In the genomic region with DNA sequence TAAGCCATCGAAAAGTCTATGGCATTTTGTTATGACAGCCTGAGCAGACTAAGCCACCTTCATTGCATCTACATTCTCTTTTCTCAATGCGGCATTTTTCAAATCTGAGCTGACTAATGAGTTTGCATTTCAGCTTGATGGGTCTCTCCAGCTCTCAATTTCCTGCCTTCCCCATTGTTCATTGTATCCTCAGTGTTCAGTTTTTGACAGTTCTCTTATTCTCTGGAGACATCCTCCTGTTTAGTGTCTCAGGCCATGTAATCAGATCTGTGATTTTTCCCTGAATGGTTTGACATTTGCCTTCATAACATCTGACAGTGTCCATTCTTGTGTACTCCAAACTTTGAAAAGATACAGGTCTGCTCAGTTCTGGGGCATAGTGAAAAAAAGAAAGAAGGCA, we compare ENCODE assay signal across 27 cellular contexts. TPM values are rescaled to one million over a fixed set of nuclear protein-coding genes. Genes with fewer than 3 reads are reported as not detected.
DNase-seq lines count a peak whose midpoint lies in the region; TF ChIP-seq lines count a peak whose summit lies in the region.
"Had no signal": no experiment of that assay in that cellular context is flagged by ENCODE, and none has a peak within 500 bp of the region (broad histone marks: within the 10 kb centered on the region; RNA-seq: fewer than 3 reads in every experiment).

No MANE protein-coding gene starts in this region.

- H3K36me3 ChIP-seq in ascending aorta (no peaks in the 10 kb centered on the region), sigmoid colon (no peaks in the 10 kb centered on the region), hepatocyte (replicated peaks; ENCODE audit: insufficient read depth, low read depth) (no peaks in the 10 kb centered on the region)
- H3K36me3 ChIP-seq: BLaER1, left lung, tibial nerve had no signal

- no peak for TF ChIP-seq EP300 in sigmoid colon (IDR thresholded peaks at IDR 0.05)

- H3K27me3 ChIP-seq in ascending aorta, result no peaks in the 10 kb centered on the region
- no peaks in the 10 kb centered on the region for H3K27me3 ChIP-seq in sigmoid colon
- no peaks in the 10 kb centered on the region for H3K27me3 ChIP-seq in hepatocyte
- H3K27me3 ChIP-seq: BLaER1, left lung, tibial nerve had no signal

- H3K4me1 ChIP-seq in ascending aorta, result no peaks in the 10 kb centered on the region
- H3K4me1 ChIP-seq in sigmoid colon, result peaks cover 0 to 3% (median under 1%) of the 10 kb centered on the region in 4 donors
- peaks cover 12% of the 10 kb centered on the region for H3K4me1 ChIP-seq in hepatocyte (ENCODE audit: insufficient read depth)

- H2AFZ ChIP-seq in hepatocyte, result no peak overlapping the region

- no peak for TF ChIP-seq POLR2A in sigmoid colon (IDR thresholded peaks at IDR 0.05)

- intact Hi-C loops in ascending aorta (cut with DNase I) (no loop called here), sigmoid colon (cut with DNase I) (no loop called here)

- no peaks in the 10 kb centered on the region for H3K9me2 ChIP-seq in hepatocyte (replicated peaks; ENCODE audit: insufficient read depth)

- H3K4me3 ChIP-seq in ascending aorta (no peak overlapping the region), sigmoid colon (no peak overlapping the region), hepatocyte (no peak overlapping the region)
- H3K4me3 ChIP-seq: BLaER1, left lung, smooth muscle cell, tibial nerve had no signal

- no peak overlapping the region for H3K27ac ChIP-seq in ascending aorta
- no peak overlapping the region for H3K27ac ChIP-seq in sigmoid colon
- H3K27ac ChIP-seq in hepatocyte, result no peak overlapping the region
- H3K27ac ChIP-seq: BLaER1, left lung had no signal

- H3K9me3 ChIP-seq in ascending aorta (no peaks in the 10 kb centered on the region), sigmoid colon (no peaks in the 10 kb centered on the region), hepatocyte (ENCODE audit: low read depth) (no peaks in the 10 kb centered on the region)
- H3K9me3 ChIP-seq: BLaER1, left lung, tibial nerve had no signal

- no peak for TF ChIP-seq CTCF in ascending aorta (IDR thresholded peaks at IDR 0.05)
- no peak for TF ChIP-seq CTCF in sigmoid colon (IDR thresholded peaks at IDR 0.05)
- no peak for TF ChIP-seq CTCF in hepatocyte (IDR thresholded peaks at IDR 0.05; ENCODE audit: poor library complexity)

- 85 to 94% methylated on average over 2 of the region's 2 CpGs for WGBS in sigmoid colon, 2 donors
- WGBS in hepatocyte (ENCODE audit: low lambda C conversion rate, missing lambda C conversion rate), result 75% methylated on average over 2 of the region's 2 CpGs

- no peaks in the 10 kb centered on the region for H4K20me1 ChIP-seq in hepatocyte (ENCODE audit: insufficient read depth, poor library complexity, severe bottlenecking)
- H4K20me1 ChIP-seq: BLaER1 had no signal

- no peaks in the 10 kb centered on the region for H3K79me2 ChIP-seq in hepatocyte

- no peak overlapping the region for H3K4me2 ChIP-seq in hepatocyte
- H3K4me2 ChIP-seq: BLaER1, smooth muscle cell had no signal

- DNase-seq in HT1080 (ENCODE audit: low read depth), result peak; percentile 57
- peak; percentile 92 for DNase-seq in SK-MEL-5 (ENCODE audit: low read depth, low spot score)
- DNase-seq in globus pallidus (ENCODE audit: low spot score), result peak; percentile 55
- peak; percentile 43 for DNase-seq in retina
- no peak for DNase-seq in ascending aorta (ENCODE audit: low spot score in 2 of 2)
- no peak for DNase-seq in sigmoid colon
- DNase-seq in hepatocyte (ENCODE audit: low spot score), result no peak
- DNase-seq: activated CD4-positive, alpha-beta T cell treated with anti-CD3 and anti-CD28 coated beads, Interleukin-2, amount 10 ng/mL, durations not matched to agents 7 days and 5 days; activated CD8-positive, alpha-beta memory T cell treated with anti-CD3 and anti-CD28 coated beads, Interleukin-2, amount 10 ng/mL, durations not matched to agents 7 days and 5 days; activated naive CD4-positive, alpha-beta T cell treated with Interleukin-2 at 50 U/mL for 16 hours; activated T-cell treated with anti-CD3 and anti-CD28 coated beads, Interleukin-2, amount 50 U/mL, for 72 hours; DMS53; effector CD4-positive, alpha-beta T cell; erythroblast; foreskin fibroblast; H7; left lung; naive B cell; NCI-H1048; NCI-H1694; stimulated activated CD4-positive, alpha-beta T cell treated with anti-CD3 and anti-CD28 coated beads, Interleukin-1b, Interleukin-23, amount 100 ng/mL, for 48 hours; stimulated activated CD8-positive, alpha-beta memory T cell treated with anti-CD3 and anti-CD28 coated beads, Interleukin-4, amount 100 ng/mL, for 48 hours; stimulated activated naive CD8-positive, alpha-beta T cell treated with anti-CD3 and anti-CD28 coated beads, Interleukin-15, amount 100 ng/mL, for 72 hours; T1000 had no signal

- in situ Hi-C loops in SK-MEL-5 (cut with HindIII; ENCODE audit: low pct_unique_long_range_greater_than_20kb, low sequenced_read_pairs), result no loop called here

RNA-seq across cellular contexts. Expression of gene MCM3, which starts 27.9 kb away (rescaled TPM):
- 138 and 139 TPM in 2 replicates for total RNA-seq in HT1080 (2014; rRNA removed; shearing (Covaris generic))
- 87.5 and 90.1 TPM in 2 replicates for polyA plus RNA-seq in HT1080 (2015; cell fraction: cytosol; rRNA removed)
- polyA plus RNA-seq in HT1080 (2015; cell fraction: nucleus; rRNA removed), result 193 and 194 TPM in 2 replicates
- 109 and 113 TPM in 2 replicates for total RNA-seq in SK-MEL-5 (2014; rRNA removed; shearing (Covaris generic))
- 115 and 124 TPM in 2 replicates for polyA plus RNA-seq in SK-MEL-5 (2015; cell fraction: cytosol; rRNA removed)
- polyA plus RNA-seq in SK-MEL-5 (2015; cell fraction: nucleus; rRNA removed), result 141 and 154 TPM in 2 replicates
- total RNA-seq in ascending aorta (44.6 TPM), sigmoid colon (10 to 100 TPM; 31.0 to 36.8 (median 32.8) TPM), hepatocyte (36.4 and 40.7 TPM in 2 replicates)
- polyA plus RNA-seq in sigmoid colon (10 to 100 TPM; 13.2 to 54.7 (median 16.6) TPM), hepatocyte (32.6 and 33.8 TPM in 2 replicates)

RNA-seq across cellular contexts. Expression of gene PAQR8, which starts 49.5 kb away (rescaled TPM):
- total RNA-seq in HT1080 (2014; rRNA removed; shearing (Covaris generic)), result 2.1 and 2.5 TPM in 2 replicates
- 4.2 and 4.6 TPM in 2 replicates for polyA plus RNA-seq in HT1080 (2015; cell fraction: cytosol; rRNA removed)
- 2.6 TPM in 2 replicates for polyA plus RNA-seq in HT1080 (2015; cell fraction: nucleus; rRNA removed)
- total RNA-seq in SK-MEL-5 (2014; rRNA removed; shearing (Covaris generic)), result 25.7 and 25.8 TPM in 2 replicates
- polyA plus RNA-seq in SK-MEL-5 (2015; cell fraction: cytosol; rRNA removed), result 27.8 and 34.8 TPM in 2 replicates
- 8.2 and 9.4 TPM in 2 replicates for polyA plus RNA-seq in SK-MEL-5 (2015; cell fraction: nucleus; rRNA removed)
- total RNA-seq in ascending aorta, result 6.1 TPM
- 10 to 100 TPM; 12.2 to 17.4 (median 13.8) TPM for total RNA-seq in sigmoid colon
- 10 to 100 TPM; 15.6 to 49.2 (median 16.4) TPM for polyA plus RNA-seq in sigmoid colon
- 34.0 and 36.9 TPM in 2 replicates for total RNA-seq in hepatocyte
- polyA plus RNA-seq in hepatocyte, result 20.3 and 20.8 TPM in 2 replicates

Comparison
In these comparisons a context has a peak if more than half of its experiments do, and no peak if none do; other contexts are left out.
1. DNase-seq: peak in HT1080 (single experiment), SK-MEL-5 (single experiment), globus pallidus (single experiment) and retina (single experiment); none in ascending aorta (0 of 2), sigmoid colon (single experiment) and hepatocyte (single experiment).